14 cellular contexts compared by ENCODE assay signal in genomic region chr6:129536271-129536670, GRCh38.
"Had no signal": no experiment of that assay in that cellular context is flagged by ENCODE, and none has a peak within 500 bp of the region (broad histone marks: within the 10 kb centered on the region; RNA-seq: fewer than 3 reads in every experiment).

No MANE protein-coding gene starts in this region.

- H3K4me3 ChIP-seq: heart left ventricle, psoas muscle had no signal

- H3K36me3 Mint-ChIP-seq: natural killer cell had no signal

- H3K4me3 Mint-ChIP-seq: natural killer cell; neural crest cell; stimulated activated naive B cell treated with anti-CD40 and anti-IgM and Interleukin-4, amounts not matched to agents 10 μg/mL and 1 μg/mL and 100 μg/mL, for 72 hours; stimulated activated naive CD8-positive, alpha-beta T cell treated with anti-CD3 and anti-CD28 coated beads, Interleukin-15, amount 100 ng/mL, for 72 hours had no signal

- H3K27me3 Mint-ChIP-seq: stimulated activated naive CD8-positive, alpha-beta T cell treated with anti-CD3 and anti-CD28 coated beads, Interleukin-15, amount 100 ng/mL, for 72 hours had no signal

- H3K27me3 ChIP-seq: heart left ventricle had no signal

- H3K27ac Mint-ChIP-seq: natural killer cell; stimulated activated naive B cell treated with anti-CD40 and anti-IgM and Interleukin-4, amounts not matched to agents 10 μg/mL and 1 μg/mL and 100 μg/mL, for 72 hours; stimulated activated naive CD8-positive, alpha-beta T cell treated with anti-CD3 and anti-CD28 coated beads, Interleukin-15, amount 100 ng/mL, for 72 hours had no signal

- H3K27ac ChIP-seq: heart left ventricle, psoas muscle had no signal

- ATAC-seq: esophagus mucosa; heart left ventricle; left lobe of liver; natural killer cell; psoas muscle; stimulated activated naive B cell treated with anti-CD40 and anti-IgM and Interleukin-4, amounts not matched to agents 10 μg/mL and 1 μg/mL and 100 μg/mL, for 72 hours; stimulated activated naive CD8-positive, alpha-beta T cell treated with anti-CD3 and anti-CD28 coated beads, Interleukin-15, amount 100 ng/mL, for 72 hours had no signal

- DNase-seq: cortex of kidney; effector memory CD4-positive, alpha-beta T cell; heart left ventricle; mammary epithelial cell; natural killer cell; psoas muscle; stimulated activated CD4-positive, alpha-beta T cell treated with anti-CD3 and anti-CD28 coated beads, Interleukin-2, amount 100 ng/mL, for 24 hours; stimulated activated CD4-positive, alpha-beta T cell treated with anti-CD3 and anti-CD28 coated beads, Interleukin-4, amount 100 ng/mL, for 4 hours; stimulated activated naive B cell treated with anti-CD40 and anti-IgM and Interleukin-4, amounts not matched to agents 10 μg/mL and 1 μg/mL and 100 μg/mL, for 72 hours; stimulated activated naive CD8-positive, alpha-beta T cell treated with anti-CD3 and anti-CD28 coated beads, Interleukin-15, amount 100 ng/mL, for 72 hours; trophoblast cell had no signal

- H3K9me3 Mint-ChIP-seq: natural killer cell had no signal

- H3K4me1 Mint-ChIP-seq: natural killer cell; neural crest cell; stimulated activated naive B cell treated with anti-CD40 and anti-IgM and Interleukin-4, amounts not matched to agents 10 μg/mL and 1 μg/mL and 100 μg/mL, for 72 hours; stimulated activated naive CD8-positive, alpha-beta T cell treated with anti-CD3 and anti-CD28 coated beads, Interleukin-15, amount 100 ng/mL, for 72 hours had no signal

- H3K4me1 ChIP-seq: heart left ventricle, psoas muscle had no signal
